Comparison of ENCODE assay signal across 9 cellular contexts in the genomic region with DNA sequence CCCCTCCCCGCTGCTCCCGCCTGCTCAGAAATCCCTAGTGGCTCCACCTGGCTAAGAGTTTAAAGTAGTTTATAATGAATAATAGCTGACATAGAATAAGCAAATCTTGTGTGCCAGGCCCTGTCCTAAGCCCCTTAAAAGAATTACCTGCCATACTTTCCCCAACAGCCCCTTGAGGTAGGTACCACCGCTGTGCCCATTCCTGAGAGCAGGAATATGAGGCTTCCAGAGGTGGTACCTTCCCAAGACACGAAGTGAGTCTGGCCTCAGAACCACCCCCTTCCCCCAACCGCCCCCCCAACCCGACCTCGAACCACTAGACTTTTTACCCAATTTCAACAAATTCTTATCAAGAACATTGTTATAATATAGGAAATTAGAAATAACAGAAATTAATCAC. TPM values are rescaled to one million over a fixed set of nuclear protein-coding genes. Genes with fewer than 3 reads are reported as not detected.
DNase-seq lines count a peak whose midpoint lies in the region; ATAC-seq, FAIRE-seq and TF ChIP-seq lines count a peak whose summit lies in the region.
"Had no signal": no experiment of that assay in that cellular context is flagged by ENCODE, and none has a peak within 500 bp of the region (broad histone marks: within the 10 kb centered on the region; RNA-seq: fewer than 3 reads in every experiment).

No MANE protein-coding gene starts in this region.

- peaks cover 41% of the 10 kb centered on the region for H3K4me1 ChIP-seq in cardiac muscle cell (ENCODE audit: low read depth)
- H3K4me1 ChIP-seq in GM12878 (ENCODE audit: control insufficient read depth, insufficient read depth, low read length) = peaks cover 13% of the 10 kb centered on the region
- no peaks in the 10 kb centered on the region for H3K4me1 ChIP-seq in mesodermal cell (ENCODE audit: control insufficient read depth, insufficient read depth, low read length, poor library complexity, severe bottlenecking)
- peaks cover 14 to 22% (median 18%) of the 10 kb centered on the region in 4 donors for H3K4me1 ChIP-seq in upper lobe of left lung
- H3K4me1 ChIP-seq in prostate gland (replicated peaks) = no peaks in the 10 kb centered on the region

- SMC1A ChIA-PET in GM12878 (lab: Charles Lee; ENCODE audit: uncharacterized antibody, unreplicated experiment) = interaction anchor here (0.9 to 4.5 kb wide), 12 partner anchors 11 to 68 kb away, joined by 3 to 38 read pairs (median 8); a partner anchor contains a TSS

- intact Hi-C loops in cardiac septum (cut with DNase I) = no loop called here
- intact Hi-C loops in GM12878 (cut with micrococcal nuclease; ENCODE audit: unreplicated experiment) = loop anchor here (5.0 kb wide), 1 partner anchor 58 kb away; no protein-coding TSS in a partner anchor
- intact Hi-C loops in prostate gland (cut with DNase I) = loop anchor here (5.0 kb wide), 1 partner anchor 58 kb away; no protein-coding TSS in a partner anchor

- WGBS in GM12878 (ENCODE audit: insufficient coverage, insufficient replicate concordance, low lambda C conversion rate, missing lambda C conversion rate) = 55% methylated on average over 7 of the region's 7 CpGs
- WGBS in mesodermal cell (ENCODE audit: insufficient coverage in 2 of 2), 2 experiments = 72 to 76% methylated on average over 3 of the region's 7 CpGs
- 70 to 73% methylated on average over 7 of the region's 7 CpGs for WGBS in upper lobe of left lung, 2 donors
- WGBS in prostate gland = 79% methylated on average over 7 of the region's 7 CpGs

- H3K27me3 ChIP-seq in cardiac muscle cell = no peaks in the 10 kb centered on the region
- H3K27me3 ChIP-seq in GM12878 (replicated peaks in 1 of 2; ENCODE audit: control insufficient read depth in 2 of 2, insufficient read depth in 2 of 2, low read length in 1 of 2) = no peaks in the 10 kb centered on the region
- H3K27me3 ChIP-seq in upper lobe of left lung = no peaks in the 10 kb centered on the region
- no peaks in the 10 kb centered on the region for H3K27me3 ChIP-seq in prostate gland (replicated peaks; ENCODE audit: insufficient read depth)

- TF ChIP-seq RAD21 in GM12878 (IDR thresholded peaks at IDR 0.05; ENCODE audit: insufficient read depth, low read depth, low read length) = no peak

- no TSS peak for BruUV-seq in GM12878 (replicated peaks; lab: Mats Ljungman, UMichigan)

- no peak for TF ChIP-seq CTCF in cardiac muscle cell (IDR thresholded peaks at IDR 0.05; ENCODE audit: low read depth, low read length)
- TF ChIP-seq CTCF in GM12878 (IDR thresholded peaks at IDR 0.05 in 2 of 3, conservative IDR thresholded peaks at IDR 0.05 in 1 of 3; ENCODE audit: control insufficient read depth in 2 of 3, extremely low read depth in 1 of 3, insufficient read depth in 1 of 3, low read depth in 3 of 3, low read length in 3 of 3) = no peak
- TF ChIP-seq CTCF in upper lobe of left lung (IDR thresholded peaks at IDR 0.05) = no peak
- no peak for TF ChIP-seq CTCF in foreskin fibroblast (IDR thresholded peaks at IDR 0.05; ENCODE audit: low read depth, low read length)
- no peak for TF ChIP-seq CTCF in prostate gland (IDR thresholded peaks at IDR 0.05)

- RAD21 ChIA-PET in GM12878 (lab: Charles Lee; ENCODE audit: unreplicated experiment) = interaction anchor here (0.7 to 6.6 kb wide), 15 partner anchors 12 to 367 kb away, joined by 3 to 41 read pairs (median 7); a partner anchor contains a TSS

- no peaks in the 10 kb centered on the region for H4K20me1 ChIP-seq in GM12878 (ENCODE audit: control insufficient read depth, insufficient read depth)

- H3K36me3 ChIP-seq in cardiac muscle cell (no peaks in the 10 kb centered on the region), GM12878 (ENCODE audit: control insufficient read depth in 2 of 2, insufficient read depth in 2 of 2, low read length in 1 of 2) (no peaks in the 10 kb centered on the region), mesodermal cell (ENCODE audit: control insufficient read depth, insufficient read depth, low read length) (no peaks in the 10 kb centered on the region), upper lobe of left lung (no peaks in the 10 kb centered on the region), prostate gland (no peaks in the 10 kb centered on the region)

- TF ChIP-seq POLR2A in GM12878 (IDR thresholded peaks at IDR 0.05; ENCODE audit: low read depth, low read length) (no peak), upper lobe of left lung (IDR thresholded peaks at IDR 0.05) (no peak), prostate gland (IDR thresholded peaks at IDR 0.05) (no peak)

- DNase-seq in cardiac muscle cell (ENCODE audit: low read depth in 1 of 2, low spot score in 1 of 2) (no peak), cardiac septum (ENCODE audit: low spot score) (no peak), GM12878 (ENCODE audit: low read depth, low spot score) (no peak), upper lobe of left lung (no peak), foreskin fibroblast (no peak), prostate gland (ENCODE audit: low spot score) (no peak)
- DNase-seq in effector CD4-positive, alpha-beta T cell = no peak
- DNase-seq: NCI-H1436 treated with DMSO at 0.1 percent for 48 hours had no signal

- peak overlapping the region; percentile 74 for H3K4me3 ChIP-seq in cardiac muscle cell
- H3K4me3 ChIP-seq in GM12878 = peak overlapping the region; percentile 68
- peak overlapping the region; percentile 80 for H3K4me3 ChIP-seq in mesodermal cell (ENCODE audit: extremely low read depth, insufficient read depth, low read length, poor library complexity, severe bottlenecking)
- peak overlapping the region in 3 of 4 donors; percentile 62 to 100 (median 81) for H3K4me3 ChIP-seq in upper lobe of left lung
- H3K4me3 ChIP-seq in foreskin fibroblast (ENCODE audit: low read depth in 1 of 2, low read length in 2 of 2) = peak overlapping the region in 1 of 2 donors; percentile 74
- no peak overlapping the region for H3K4me3 ChIP-seq in prostate gland

- H3K27ac ChIP-seq in cardiac muscle cell = no peak overlapping the region
- no peak overlapping the region for H3K27ac ChIP-seq in GM12878 (ENCODE audit: control insufficient read depth, insufficient read depth)
- H3K27ac ChIP-seq in mesodermal cell (ENCODE audit: low read depth, low read length, severe bottlenecking) = no peak overlapping the region
- H3K27ac ChIP-seq in upper lobe of left lung = no peak overlapping the region
- no peak overlapping the region for H3K27ac ChIP-seq in prostate gland

- TF ChIP-seq EP300 in GM12878 (IDR thresholded peaks at IDR 0.05; ENCODE audit: borderline replicate concordance in 1 of 2, control insufficient read depth in 1 of 2, low read depth in 2 of 2, low read length in 2 of 2) = no peak
- no peak for TF ChIP-seq EP300 in upper lobe of left lung (IDR thresholded peaks at IDR 0.05)

- H3K4me2 ChIP-seq in GM12878 (ENCODE audit: control insufficient read depth, insufficient read depth) = peak overlapping the region; percentile 94

- FAIRE-seq in GM12878 (lab: Jason Lieb, UNC) = no peak

- CTCF ChIA-PET in GM12878 (lab: Yijun Ruan, JAX) = interaction anchor here (0.6 to 5.3 kb wide), 13 partner anchors 9 to 294 kb away, joined by 3 to 36 read pairs (median 5); a partner anchor contains a TSS

- no peak overlapping the region; the same call in 1 of the 2 replicates for H2AFZ ChIP-seq in GM12878 (ENCODE audit: control insufficient read depth, low read depth, low read length)

- H3K9ac ChIP-seq in GM12878 (ENCODE audit: control insufficient read depth, insufficient read depth, low read length) = peak overlapping the region; percentile 53; the same call in 1 of the 2 replicates

- in situ Hi-C loops in GM12878 (cut with MboI) = no loop called here

- ATAC-seq in GM12878 (no peak), upper lobe of left lung (ENCODE audit: low FRiP score in 2 of 2) (no peak)

- H3K9me3 ChIP-seq in cardiac muscle cell (ENCODE audit: low read depth) (no peaks in the 10 kb centered on the region), GM12878 (replicated peaks; ENCODE audit: control insufficient read depth, insufficient read depth, low read length) (no peaks in the 10 kb centered on the region), mesodermal cell (ENCODE audit: control insufficient read depth, low read length) (no peaks in the 10 kb centered on the region), upper lobe of left lung (no peaks in the 10 kb centered on the region), prostate gland (no peaks in the 10 kb centered on the region)

- H3K79me2 ChIP-seq in GM12878 (ENCODE audit: control insufficient read depth, insufficient read depth, low read length) = peaks cover 1% of the 10 kb centered on the region

- POLR2A ChIA-PET in GM12878 (lab: Charles Lee) = interaction anchor here (0.7 to 2.9 kb wide), 10 partner anchors 9 to 68 kb away, joined by 3 to 15 read pairs (median 5); a partner anchor contains a TSS

RNA-seq across cellular contexts. Expression of a gene that starts 1.2 kb away (rescaled TPM):
- total RNA-seq in cardiac muscle cell = 13.4 and 31.4 TPM in 2 replicates
- polyA plus RNA-seq in cardiac muscle cell = 12.9 and 32.7 TPM in 2 replicates
- 4.9 TPM for total RNA-seq in cardiac septum
- 50.4 and 53.6 TPM in 2 replicates for total RNA-seq in GM12878 (2013; cell fraction: nucleolus; rRNA removed)
- total RNA-seq in GM12878 (2014; rRNA removed) = 2.9 and 3.3 TPM in 2 replicates
- total RNA-seq in GM12878 (2014; rRNA removed; fragmentation: Illumina TruSeq; extraction: Trizol) = 2.5 and 2.9 TPM in 2 replicates
- total RNA-seq in GM12878 (2021) = 3.6 and 3.8 TPM in 2 replicates
- 6.6 TPM for polyA plus RNA-seq in GM12878 (2011; ENCODE audit: low read depth)
- polyA plus RNA-seq in GM12878 (2011; rRNA removed) = 23.9 and 33.2 TPM in 2 replicates
- polyA plus RNA-seq in GM12878 (2011; cell fraction: cytosol; rRNA removed) = 34.3 and 46.6 TPM in 2 replicates
- polyA plus RNA-seq in GM12878 (2011; cell fraction: nucleus; rRNA removed) = 19.4 and 22.2 TPM in 2 replicates
- 5.2 and 7.6 TPM in 2 replicates for polyA plus RNA-seq in GM12878 (2012)
- polyA plus RNA-seq in GM12878 (2014; fragmentation: Illumina TruSeq; extraction: Trizol) = 1.9 and 3.1 TPM in 2 replicates
- 1 to 10 TPM; 1.4 to 1.5 TPM for polyA plus RNA-seq in GM12878 (2014; fragmentation: Nextera tagmentation; extraction: Ambion mirVana)
- 2.7 and 4.0 TPM in 2 replicates for polyA plus RNA-seq in GM12878 (2014; rRNA removed)
- 1 to 10 TPM; 5.1 to 7.0 TPM for polyA plus RNA-seq in GM12878 (2016; fragmentation: Nextera tagmentation; extraction: Ambion mirVana)
- 47.7 and 52.5 TPM in 2 replicates for polyA minus RNA-seq in GM12878 (2011; rRNA and poly(A)+ RNA removed)
- 9.2 and 12.8 TPM in 2 replicates for polyA minus RNA-seq in GM12878 (2011; cell fraction: cytosol; rRNA and poly(A)+ RNA removed)
- 19.8 and 21.2 TPM in 2 replicates for polyA minus RNA-seq in GM12878 (2011; cell fraction: nucleus; rRNA and poly(A)+ RNA removed)
- 4.6 TPM for polyA plus RNA-seq in mesodermal cell (2013, experiment 1 of 2)
- 5.9 TPM for polyA plus RNA-seq in mesodermal cell (2013, experiment 2 of 2)
- 10 to 100 TPM in 5 of 6 donors, 1 to 10 TPM in 1; 9.7 to 54.7 (median 16.9) TPM for total RNA-seq in upper lobe of left lung
- total RNA-seq in prostate gland = 10 to 100 TPM; 13.2 to 16.9 TPM

RNA-seq across cellular contexts. Expression of a gene that starts 28.1 kb away (rescaled TPM):
- total RNA-seq in cardiac muscle cell = 0.21 and 0.39 TPM in 2 replicates
- 0.51 and 0.94 TPM in 2 replicates for polyA plus RNA-seq in cardiac muscle cell
- total RNA-seq in cardiac septum = 0.67 TPM
- 288 TPM in 2 replicates for total RNA-seq in GM12878 (2013; cell fraction: nucleolus; rRNA removed)
- total RNA-seq in GM12878 (2014; rRNA removed) = 3.2 and 6.0 TPM in 2 replicates
- 3.6 and 5.3 TPM in 2 replicates for total RNA-seq in GM12878 (2014; rRNA removed; fragmentation: Illumina TruSeq; extraction: Trizol)
- total RNA-seq in GM12878 (2021) = 3.7 and 4.4 TPM in 2 replicates
- 6.2 TPM for polyA plus RNA-seq in GM12878 (2011; ENCODE audit: low read depth)
- 72.1 and 84.4 TPM in 2 replicates for polyA plus RNA-seq in GM12878 (2011; rRNA removed)
- 43.3 and 48.4 TPM in 2 replicates for polyA plus RNA-seq in GM12878 (2011; cell fraction: cytosol; rRNA removed)
- 95.4 and 157 TPM in 2 replicates for polyA plus RNA-seq in GM12878 (2011; cell fraction: nucleus; rRNA removed)
- polyA plus RNA-seq in GM12878 (2012) = 12.3 and 19.0 TPM in 2 replicates
- polyA plus RNA-seq in GM12878 (2014; fragmentation: Illumina TruSeq; extraction: Trizol) = 3.1 and 4.9 TPM in 2 replicates
- polyA plus RNA-seq in GM12878 (2014; fragmentation: Nextera tagmentation; extraction: Ambion mirVana) = 10 to 100 TPM; 10.6 to 11.1 TPM
- polyA plus RNA-seq in GM12878 (2014; rRNA removed) = 3.7 and 5.7 TPM in 2 replicates
- 1 to 10 TPM; 7.7 TPM for polyA plus RNA-seq in GM12878 (2016; fragmentation: Nextera tagmentation; extraction: Ambion mirVana)
- polyA minus RNA-seq in GM12878 (2011; rRNA and poly(A)+ RNA removed) = 93.0 and 115 TPM in 2 replicates
- polyA minus RNA-seq in GM12878 (2011; cell fraction: cytosol; rRNA and poly(A)+ RNA removed) = 16.8 and 21.7 TPM in 2 replicates
- polyA minus RNA-seq in GM12878 (2011; cell fraction: nucleus; rRNA and poly(A)+ RNA removed) = 63.7 and 75.3 TPM in 2 replicates
- polyA plus RNA-seq in mesodermal cell (2013, experiment 1 of 2) = 0.66 TPM
- polyA plus RNA-seq in mesodermal cell (2013, experiment 2 of 2) = not detected
- total RNA-seq in upper lobe of left lung = 10 to 100 TPM in 1 of 6 donors, 1 to 10 TPM in 2, under 1 TPM in 2, not detected in 1; 0.59 to 35.6 (median 3.3) TPM
- total RNA-seq in prostate gland = 1 to 10 TPM; 1.4 to 2.3 TPM

Comparison
In these comparisons a context has a peak if more than half of its experiments do, and no peak if none do; other contexts are left out.
1. H3K4me3 ChIP-seq: peak in cardiac muscle cell (single experiment), GM12878 (single experiment), mesodermal cell (single experiment) and upper lobe of left lung (3 of 4); none in prostate gland (0 of 2).